In the genomic region with DNA sequence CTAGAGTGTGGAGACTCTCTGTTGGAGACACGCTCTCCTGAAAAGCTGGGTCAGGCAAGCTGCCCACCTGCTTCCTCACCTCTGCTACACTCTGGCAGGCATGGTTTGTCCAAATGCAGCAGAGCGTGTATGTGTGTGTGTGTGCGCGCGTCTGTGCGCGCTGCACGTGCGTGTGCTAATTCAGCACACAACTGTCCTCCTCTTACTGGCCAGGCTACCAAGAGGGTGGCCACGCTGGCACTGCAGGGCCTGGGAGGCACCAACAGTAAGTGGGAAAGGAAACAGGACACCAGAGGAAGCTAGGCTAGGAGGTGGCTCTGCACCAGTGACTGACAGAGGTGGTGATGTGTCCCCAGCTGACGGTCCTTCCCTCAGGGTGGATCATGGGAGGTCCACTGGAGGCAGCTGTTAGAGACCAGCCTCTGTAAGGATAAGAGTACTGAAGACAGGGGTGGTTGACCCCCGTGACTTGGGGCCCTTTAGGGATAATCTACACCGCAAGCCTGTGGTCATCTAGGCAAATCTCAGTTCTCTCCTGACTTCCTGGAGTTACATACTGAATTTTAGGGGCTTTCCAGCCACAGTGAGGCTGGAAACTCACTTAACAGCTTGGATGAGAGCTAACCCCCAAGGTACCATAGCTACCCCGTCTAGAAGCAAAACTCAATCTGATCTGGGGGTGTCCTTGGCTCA, we compare ENCODE assay signal across 14 cellular contexts. TPM values are rescaled to one million over a fixed set of nuclear protein-coding genes. Genes with fewer than 3 reads are reported as not detected.
DNase-seq lines count a peak whose midpoint lies in the region; ATAC-seq, FAIRE-seq and TF ChIP-seq lines count a peak whose summit lies in the region.
"Had no signal": no experiment of that assay in that cellular context is flagged by ENCODE, and none has a peak within 500 bp of the region (broad histone marks: within the 10 kb centered on the region; RNA-seq: fewer than 3 reads in every experiment).

No MANE protein-coding gene starts in this region.

- no peak overlapping the region for H3K4me3 ChIP-seq in trophoblast cell (ENCODE audit: low read depth, low read length)
- H3K4me3 ChIP-seq: transverse colon had no signal

- H3K27me3 ChIP-seq in trophoblast cell (ENCODE audit: insufficient read depth, low read length): no peaks in the 10 kb centered on the region
- H3K27me3 ChIP-seq: transverse colon had no signal

- intact Hi-C loops in cardiac septum (cut with DNase I): no loop called here

- no peaks in the 10 kb centered on the region for H3K9me3 ChIP-seq in trophoblast cell (ENCODE audit: insufficient read depth, low read depth, low read length)
- H3K9me3 ChIP-seq: transverse colon had no signal

- H4K8ac ChIP-seq in trophoblast cell (ENCODE audit: low read depth, low read length): no peak overlapping the region

- no peak overlapping the region for H2AFZ ChIP-seq in trophoblast cell (ENCODE audit: insufficient read depth, low read length, poor library complexity)

- peak; percentile 98 for FAIRE-seq in GM12891 (lab: Jason Lieb, UNC)

- no peak for DNase-seq in GM12891 (ENCODE audit: insufficient read length, low spot score)
- DNase-seq in kidney tubule cell (ENCODE audit: low spot score): peak; percentile 12
- no peak for DNase-seq in NOMO-1 treated with dmso at 0.1 percent for 144 hours (lab: John Stamatoyannopoulos, UW; ENCODE audit: unreplicated experiment)
- DNase-seq in trophoblast cell: no peak
- DNase-seq in cardiac septum (ENCODE audit: low spot score): no peak
- DNase-seq: activated CD4-positive, alpha-beta T cell treated with anti-CD3 and anti-CD28 coated beads for 1 hour; CD8-positive, alpha-beta T cell; effector memory CD4-positive, alpha-beta T cell; NCI-H1048; stimulated activated CD4-positive, alpha-beta T cell treated with anti-CD3 and anti-CD28 coated beads, Interleukin-2, amount 100 ng/mL, for 48 hours; transverse colon had no signal

- ATAC-seq in GM19452 (IDR thresholded peaks at IDR 0.05; ENCODE audit: unreplicated experiment): peak; percentile 73
- peak; percentile 34 for ATAC-seq in HG03097 (IDR thresholded peaks at IDR 0.05; ENCODE audit: low FRiP score, unreplicated experiment)
- ATAC-seq in HG03159 (IDR thresholded peaks at IDR 0.05; ENCODE audit: unreplicated experiment): no peak
- ATAC-seq: CD8-positive, alpha-beta T cell had no signal

- no CpG with 5 or more reads among the region's 14 CpGs for WGBS in trophoblast cell (ENCODE audit: extremely low coverage, insufficient coverage, insufficient read length)

- H3K23ac ChIP-seq in trophoblast cell (ENCODE audit: low read length): no peak overlapping the region

- no peak overlapping the region for H4K12ac ChIP-seq in trophoblast cell (ENCODE audit: low read depth, low read length)

- H2BK120ac ChIP-seq in trophoblast cell (ENCODE audit: insufficient read depth, low read length, poor library complexity): no peak overlapping the region

- H2BK12ac ChIP-seq in trophoblast cell (ENCODE audit: low read length): no peak overlapping the region

- H3K4me2 ChIP-seq in trophoblast cell (ENCODE audit: low read length): no peak overlapping the region

- H2AK5ac ChIP-seq in trophoblast cell (ENCODE audit: low read length): no peak overlapping the region

- H3K27ac ChIP-seq in trophoblast cell (ENCODE audit: low read depth, low read length): no peak overlapping the region
- H3K27ac ChIP-seq: transverse colon had no signal

- no peaks in the 10 kb centered on the region for H3K36me3 ChIP-seq in trophoblast cell (ENCODE audit: control insufficient read depth in 1 of 2, insufficient read depth in 2 of 2, low read length in 2 of 2)
- H3K36me3 ChIP-seq: transverse colon had no signal

- H3K79me2 ChIP-seq in trophoblast cell (ENCODE audit: control insufficient read depth, insufficient read depth, low read length, poor library complexity): no peaks in the 10 kb centered on the region

- no peak overlapping the region for H3K4ac ChIP-seq in trophoblast cell (ENCODE audit: low read depth, low read length)

- H4K91ac ChIP-seq in trophoblast cell (ENCODE audit: low read depth, low read length): no peak overlapping the region

- peaks cover 0 to 3% of the 10 kb centered on the region in 2 experiments for H3K4me1 ChIP-seq in trophoblast cell (ENCODE audit: control insufficient read depth in 1 of 2, insufficient read depth in 2 of 2, low read length in 2 of 2)
- H3K4me1 ChIP-seq: transverse colon had no signal

- TF ChIP-seq POLR2A in GM12891 (IDR thresholded peaks at IDR 0.05; ENCODE audit: low read depth, low read length): no peak

- H3K14ac ChIP-seq in trophoblast cell (ENCODE audit: low read length): no peak overlapping the region

- H3K9ac ChIP-seq in trophoblast cell (ENCODE audit: low read length): no peak overlapping the region

- H3K79me1 ChIP-seq in trophoblast cell (ENCODE audit: low read length): no peaks in the 10 kb centered on the region

- H2BK5ac ChIP-seq in trophoblast cell (ENCODE audit: low read depth, low read length, poor library complexity): no peak overlapping the region

- no peak overlapping the region for H3K18ac ChIP-seq in trophoblast cell (ENCODE audit: low read length)

TF ChIP-seq in GM12891, 5 proteins besides CTCF, POLR2A, EP300 and RAD21:
- TF ChIP-seq POU2F2 (IDR thresholded peaks at IDR 0.05; ENCODE audit: low read depth, low read length) (peak; percentile 78), POLR2AphosphoS5 (IDR thresholded peaks at IDR 0.05; ENCODE audit: low read depth, low read length) (no peak), SPI1 (IDR thresholded peaks at IDR 0.05; ENCODE audit: low read depth, low read length) (peak; percentile 76), TAF1 (IDR thresholded peaks at IDR 0.05; ENCODE audit: low read depth, low read length) (no peak), PAX5 (IDR thresholded peaks at IDR 0.05; ENCODE audit: insufficient read depth, low read length, severe bottlenecking) (peak; percentile 85)
TF ChIP-seq in GM12891: peak in this region for 3.

RNA-seq across cellular contexts. Expression of gene TFCP2, which starts 15.6 kb away (rescaled TPM):
- polyA plus RNA-seq in GM12891 (2012; ENCODE audit: low read depth, missing spikeins): 19.2 TPM
- 19.4 and 20.9 TPM in 2 replicates for polyA plus RNA-seq in trophoblast cell (2013)
- total RNA-seq in cardiac septum: 20.2 TPM

RNA-seq across cellular contexts. Expression of gene POU6F1, which starts 29.4 kb away (rescaled TPM):
- 2.9 TPM for polyA plus RNA-seq in GM12891 (2012; ENCODE audit: low read depth, missing spikeins)
- polyA plus RNA-seq in trophoblast cell (2013): 4.6 and 5.9 TPM in 2 replicates
- total RNA-seq in cardiac septum: 9.1 TPM

RNA-seq across cellular contexts. Expression of gene DAZAP2, which starts 50.1 kb away (rescaled TPM):
- polyA plus RNA-seq in GM12891 (2012; ENCODE audit: low read depth, missing spikeins): 109 TPM
- polyA plus RNA-seq in trophoblast cell (2013): 132 and 144 TPM in 2 replicates
- total RNA-seq in cardiac septum: 169 TPM
